In genomic region chr11:128031538-128032134, GRCh38 we compare ENCODE assay signal across 8 cellular contexts.
DNase-seq lines count a peak whose midpoint lies in the region; ATAC-seq and TF ChIP-seq lines count a peak whose summit lies in the region.
"Not testable (repeated sequence)": the region's sequence is repeated elsewhere in the genome, so short reads cannot be mapped to it uniquely, and the experiment has no call there.

No MANE protein-coding gene starts in this region.

- H3K36me3 Mint-ChIP-seq in T-helper 2 cell treated with Interferon-gamma antibody and Interleukin-4, amounts not matched to agents 5 μg/mL and 100 μg/mL, for 36 hours (ENCODE audit: low read depth): not testable (repeated sequence)

- not testable (repeated sequence) for H3K27ac Mint-ChIP-seq in T-helper 2 cell treated with Interferon-gamma antibody and Interleukin-4, amounts not matched to agents 5 μg/mL and 100 μg/mL, for 36 hours

- H3K4me3 ChIP-seq in left ventricle myocardium inferior; retinal pigment epithelial cell (ENCODE audit: low read length): not testable (repeated sequence)

- intact Hi-C loops in left ventricle myocardium inferior (cut with micrococcal nuclease): loop anchor here (10.0 kb wide), 1 partner anchor 123 kb away; no protein-coding TSS in a partner anchor

- H3K4me3 Mint-ChIP-seq in T-helper 2 cell treated with Interferon-gamma antibody and Interleukin-4, amounts not matched to agents 5 μg/mL and 100 μg/mL, for 36 hours: not testable (repeated sequence)

- peaks cover 26% of the 10 kb centered on the region for H3K27me3 Mint-ChIP-seq in T-helper 2 cell treated with Interferon-gamma antibody and Interleukin-4, amounts not matched to agents 5 μg/mL and 100 μg/mL, for 36 hours (ENCODE audit: low read depth)

- H3K9me3 Mint-ChIP-seq in T-helper 2 cell treated with Interferon-gamma antibody and Interleukin-4, amounts not matched to agents 5 μg/mL and 100 μg/mL, for 36 hours: not testable (repeated sequence)

- not testable (repeated sequence) for H3K4me1 ChIP-seq in left ventricle myocardium inferior

- H3K27me3 ChIP-seq in left ventricle myocardium inferior (ENCODE audit: low read depth): peaks cover 38% of the 10 kb centered on the region

- H3K36me3 ChIP-seq in left ventricle myocardium inferior: not testable (repeated sequence)

- peak; percentile 82 for TF ChIP-seq CTCF in left ventricle myocardium inferior (IDR thresholded peaks at IDR 0.05; ENCODE audit: borderline replicate concordance)
- peak; percentile 73 for TF ChIP-seq CTCF in retinal pigment epithelial cell (conservative IDR thresholded peaks at IDR 0.05; ENCODE audit: low read depth, low read length)

- not testable (repeated sequence) for H3K9me3 ChIP-seq in left ventricle myocardium inferior (replicated peaks)

- ATAC-seq in GM18867 (IDR thresholded peaks at IDR 0.05; ENCODE audit: unreplicated experiment) (peak; percentile 93), HG02981 (IDR thresholded peaks at IDR 0.05; ENCODE audit: unreplicated experiment) (peak; percentile 93)

- H3K4me1 Mint-ChIP-seq in T-helper 2 cell treated with Interferon-gamma antibody and Interleukin-4, amounts not matched to agents 5 μg/mL and 100 μg/mL, for 36 hours (ENCODE audit: low read depth): not testable (repeated sequence)

- DNase-seq in AG08395 (ENCODE audit: low spot score) (peak; percentile 60), NCI-H1930 (lab: John Stamatoyannopoulos, UW) (peak; percentile 31 to 45), amniotic epithelial cell (ENCODE audit: low read depth) (peak; percentile 68), retinal pigment epithelial cell (ENCODE audit: low read depth) (peak; percentile 38)
- DNase-seq in T-helper 2 cell treated with Interferon-gamma antibody and Interleukin-4, amounts not matched to agents 5 μg/mL and 100 μg/mL, for 36 hours (ENCODE audit: low spot score): peak; percentile 56
- DNase-seq in left ventricle myocardium inferior: not testable (repeated sequence)

- H3K27ac ChIP-seq in left ventricle myocardium inferior (replicated peaks): not testable (repeated sequence)
